8 cellular contexts compared by ENCODE assay signal in genomic region chr2:6780765-6781274, GRCh38.
A peak's percentile ranks its signal among the peaks of the same experiment; 100 is the strongest.
DNase-seq lines count a peak whose midpoint lies in the region; ATAC-seq, FAIRE-seq and TF ChIP-seq lines count a peak whose summit lies in the region.

No MANE protein-coding gene starts in this region.

- peaks cover 5% of the 10 kb centered on the region for H3K4me1 Mint-ChIP-seq in type B pancreatic cell (ENCODE audit: unreplicated experiment)

- TF ChIP-seq EP300 in HepG2 (IDR thresholded peaks at IDR 0.05; ENCODE audit: low read depth in 2 of 2, low read length in 2 of 2) (no peak), HepG2 (CRISPR knock-in tag; IDR thresholded peaks at IDR 0.05; ENCODE audit: borderline replicate concordance) (no peak), ovary (IDR thresholded peaks at IDR 0.05) (no peak)

- H3K4me2 ChIP-seq in HepG2 (ENCODE audit: low read depth, low read length): no peak overlapping the region

- no peak overlapping the region for H2AFZ ChIP-seq in HepG2 (ENCODE audit: low read length)

- H3K27ac ChIP-seq in right lobe of liver: no peak overlapping the region
- no peak overlapping the region for H3K27ac ChIP-seq in HepG2 (ENCODE audit: extremely low read length, insufficient read depth, low read length)
- no peak overlapping the region for H3K27ac ChIP-seq in ovary

- H3K27me3 ChIP-seq in right lobe of liver (no peaks in the 10 kb centered on the region), HepG2 (ENCODE audit: control insufficient read depth in 1 of 2, insufficient read depth in 2 of 2, low read length in 2 of 2) (peaks cover under 1 to 1% of the 10 kb centered on the region in 2 experiments; a peak in 3 of 5 replicates), ovary (no peaks in the 10 kb centered on the region)

- H3K4me1 ChIP-seq in right lobe of liver (no peaks in the 10 kb centered on the region), HepG2 (ENCODE audit: insufficient read depth, low read length) (no peaks in the 10 kb centered on the region), ovary (ENCODE audit: insufficient read depth) (no peaks in the 10 kb centered on the region)

- H3K4me3 Mint-ChIP-seq in type B pancreatic cell: no peak overlapping the region

- no peak for TF ChIP-seq RAD21 in HepG2 (CRISPR knock-in tag; IDR thresholded peaks at IDR 0.05)

- H3K36me3 Mint-ChIP-seq in type B pancreatic cell: no peaks in the 10 kb centered on the region

- peaks cover 3% of the 10 kb centered on the region for H3K27me3 Mint-ChIP-seq in type B pancreatic cell

- H4K20me1 ChIP-seq in HepG2 (ENCODE audit: insufficient read depth, low read length): no peaks in the 10 kb centered on the region

- TF ChIP-seq POLR2A in right lobe of liver (IDR thresholded peaks at IDR 0.05) (no peak), HepG2 (IDR thresholded peaks at IDR 0.05; ENCODE audit: insufficient read depth in 1 of 2, low read depth in 2 of 2, low read length in 2 of 2) (no peak), ovary (IDR thresholded peaks at IDR 0.05) (no peak)

- CTCF ChIA-PET in HepG2 (lab: Yijun Ruan, JAX; ENCODE audit: low intra/inter-chr PET ratio, low total read pairs): no interaction called here

- H3K9me3 Mint-ChIP-seq in type B pancreatic cell: no peaks in the 10 kb centered on the region

- ATAC-seq in right lobe of liver (peak; percentile 30 to 53 (median 40)), HepG2 (no peak), HG03095 (IDR thresholded peaks at IDR 0.05; ENCODE audit: unreplicated experiment) (peak; percentile 61)

- intact Hi-C loops in right lobe of liver (cut with DNase I): no loop called here
- intact Hi-C loops in HepG2 (cut with micrococcal nuclease; ENCODE audit: unreplicated experiment): no loop called here
- intact Hi-C loops in ovary (cut with DNase I): no loop called here

- H3K9ac ChIP-seq in HepG2 (ENCODE audit: insufficient read depth, low read depth, low read length): no peak overlapping the region

- TF ChIP-seq CTCF in right lobe of liver (IDR thresholded peaks at IDR 0.05) (no peak), HepG2 (CRISPR knock-in tag; IDR thresholded peaks at IDR 0.05) (no peak), choroid plexus epithelial cell (conservative IDR thresholded peaks at IDR 0.05; ENCODE audit: low read depth, low read length) (no peak), ovary (IDR thresholded peaks at IDR 0.05) (no peak), type B pancreatic cell (conservative IDR thresholded peaks at IDR 0.05) (no peak)

- no peak overlapping the region for H3K27ac Mint-ChIP-seq in type B pancreatic cell

- no TSS peak for BruUV-seq in HepG2 (replicated peaks; lab: Mats Ljungman, UMichigan)

- no peak overlapping the region for H3K4me3 ChIP-seq in right lobe of liver
- no peak overlapping the region for H3K4me3 ChIP-seq in HepG2 (replicated peaks in 1 of 3; ENCODE audit: insufficient read depth in 1 of 3, low read depth in 2 of 3, low read length in 3 of 3)
- H3K4me3 ChIP-seq in choroid plexus epithelial cell (ENCODE audit: low read depth, low read length): no peak overlapping the region
- no peak overlapping the region for H3K4me3 ChIP-seq in ovary

- in situ Hi-C loops in HepG2 (cut with HindIII; ENCODE audit: extremely low pct_ligation_motif_present, low pct_unique_long_range_greater_than_20kb): no loop called here

- H3K36me3 ChIP-seq in right lobe of liver: no peaks in the 10 kb centered on the region
- no peaks in the 10 kb centered on the region for H3K36me3 ChIP-seq in HepG2 (replicated peaks in 1 of 2; ENCODE audit: control insufficient read depth in 1 of 2, insufficient read depth in 2 of 2, low read length in 2 of 2)
- H3K36me3 ChIP-seq in ovary: no peaks in the 10 kb centered on the region

- WGBS in right lobe of liver (ENCODE audit: insufficient coverage, low coverage, low lambda C conversion rate, missing lambda C conversion rate): 22% methylated on average over 2 of the region's 8 CpGs
- 16% methylated on average over 6 of the region's 8 CpGs for WGBS in HepG2 (ENCODE audit: low lambda C conversion rate)
- 3 to 12% (median 11%) methylated on average over 8 of the region's 8 CpGs for WGBS in ovary, 3 donors

- peak in 2 of 3 donors; percentile 28 to 58 for DNase-seq in right lobe of liver
- DNase-seq in HepG2 (ENCODE audit: low spot score): no peak
- peak; percentile 86 for DNase-seq in NCI-H345 treated with DMSO at 0.1 percent for 48 hours (lab: John Stamatoyannopoulos, UW; ENCODE audit: unreplicated experiment)
- peak; percentile 60 for DNase-seq in choroid plexus epithelial cell (ENCODE audit: low read depth)
- DNase-seq in ovary: peak in 4 of 5 donors; percentile 22 to 36 (median 28)
- DNase-seq in cerebellar nuclear complex (lab: John Stamatoyannopoulos, UW): no peak
- no peak for DNase-seq in type B pancreatic cell (ENCODE audit: extremely low spot score, unreplicated experiment)

- POLR2A ChIA-PET in HepG2 (lab: Yijun Ruan, JAX): no interaction called here

- no peak for FAIRE-seq in HepG2 (lab: Jason Lieb, UNC)

- no peaks in the 10 kb centered on the region for H3K9me3 ChIP-seq in right lobe of liver
- no peaks in the 10 kb centered on the region for H3K9me3 ChIP-seq in HepG2 (ENCODE audit: low read length)
- no peaks in the 10 kb centered on the region for H3K9me3 ChIP-seq in ovary

- H3K79me2 ChIP-seq in HepG2 (ENCODE audit: insufficient read depth, low read length): no peaks in the 10 kb centered on the region

TF ChIP-seq in HepG2, 621 proteins besides CTCF, POLR2A, EP300 and RAD21 (continues in another document):
- TF ChIP-seq SAP130 (CRISPR knock-in tag; IDR thresholded peaks at IDR 0.05; ENCODE audit: low read depth) (no peak), SNAI1 (CRISPR knock-in tag; IDR thresholded peaks at IDR 0.05; ENCODE audit: borderline replicate concordance) (no peak), STAT5B (CRISPR knock-in tag; IDR thresholded peaks at IDR 0.05) (no peak), FOXA3 (CRISPR knock-in tag; IDR thresholded peaks at IDR 0.05) (no peak), ZNF503 (CRISPR knock-in tag; IDR thresholded peaks at IDR 0.05) (no peak), ZNF883 (CRISPR knock-in tag; IDR thresholded peaks at IDR 0.05; ENCODE audit: not compliant biosample characterization) (no peak), ZSCAN5A (CRISPR knock-in tag; IDR thresholded peaks at IDR 0.05; ENCODE audit: borderline replicate concordance) (no peak), ZNF224 (CRISPR knock-in tag; IDR thresholded peaks at IDR 0.05) (no peak), SYNCRIP (IDR thresholded peaks at IDR 0.05; ENCODE audit: insufficient read depth, low read depth, low read length) (no peak), SNAPC4 (CRISPR knock-in tag; IDR thresholded peaks at IDR 0.05) (no peak)

Comparison
In these comparisons a context has a peak if more than half of its experiments do, and no peak if none do; other contexts are left out.
1. DNase-seq: peak in right lobe of liver (2 of 3), NCI-H345 treated with DMSO at 0.1 percent for 48 hours (single experiment), choroid plexus epithelial cell (single experiment) and ovary (4 of 5); none in HepG2 (single experiment), cerebellar nuclear complex (0 of 2) and type B pancreatic cell (single experiment).